ENCODE assay signal across 8 cellular contexts in the genomic region with DNA sequence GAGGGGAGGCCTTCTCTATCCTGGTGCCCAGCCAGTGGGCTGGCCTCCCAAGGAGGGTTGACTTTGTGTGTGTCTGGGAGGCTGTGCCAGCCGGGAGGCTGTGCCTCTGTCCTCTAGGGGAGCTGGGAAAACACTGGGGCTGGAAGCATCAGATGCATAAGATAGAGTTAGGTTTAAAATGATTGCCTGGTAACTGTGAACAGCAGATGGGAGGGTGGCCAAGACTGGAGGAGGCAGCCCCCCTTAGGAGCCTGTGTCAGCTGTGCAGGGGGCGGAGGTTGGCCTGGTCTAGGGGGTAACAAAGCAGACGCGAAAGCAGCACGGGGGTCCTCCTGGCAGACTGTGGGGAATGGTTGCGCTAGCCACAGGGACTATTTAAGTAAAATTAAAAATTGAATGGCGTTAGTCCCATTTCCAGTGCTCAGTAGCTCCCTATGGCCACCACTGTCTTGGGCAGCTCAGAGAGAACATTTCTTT. TPM values are rescaled to one million over a fixed set of nuclear protein-coding genes. Genes with fewer than 3 reads are reported as not detected.
A peak's percentile ranks its signal among the peaks of the same experiment; 100 is the strongest.
DNase-seq lines count a peak whose midpoint lies in the region; ATAC-seq, FAIRE-seq and TF ChIP-seq lines count a peak whose summit lies in the region.

No MANE protein-coding gene starts in this region.

- peaks cover 42% of the 10 kb centered on the region for H3K79me2 ChIP-seq in DND-41 (ENCODE audit: insufficient read depth, low read length)

- H3K4me2 ChIP-seq in DND-41 (ENCODE audit: insufficient read depth, low read length), result peak overlapping the region; percentile 88

- H3K27me3 Mint-ChIP-seq in chondrocyte (ENCODE audit: low read depth), result no peaks in the 10 kb centered on the region

- H3K36me3 Mint-ChIP-seq in chondrocyte (ENCODE audit: low read depth), result peaks cover 14% of the 10 kb centered on the region

- H3K4me1 ChIP-seq in DND-41 (ENCODE audit: insufficient read depth, low read length), result peaks cover 19% of the 10 kb centered on the region
- H3K4me1 ChIP-seq in muscle layer of colon (ENCODE audit: insufficient read depth, low read length), result peaks cover 8% of the 10 kb centered on the region

- H3K27ac Mint-ChIP-seq in chondrocyte (ENCODE audit: unreplicated experiment), result peak overlapping the region; percentile 37

- H3K36me3 ChIP-seq in DND-41 (ENCODE audit: insufficient read depth, low read length), result peaks cover 41% of the 10 kb centered on the region
- H3K36me3 ChIP-seq in muscle layer of colon (ENCODE audit: insufficient read depth, low read length), result peaks cover 14% of the 10 kb centered on the region

- H3K4me3 ChIP-seq in DND-41 (ENCODE audit: low read depth in 1 of 2, low read length in 2 of 2) (peak overlapping the region; percentile 69 to 78; a peak in 3 of 4 replicates), NB4 (ENCODE audit: low read depth, low read length) (peak overlapping the region; percentile 65), muscle layer of colon (ENCODE audit: low read depth in 1 of 2, low read length in 2 of 2) (peak overlapping the region; percentile 64 to 83)

- 0 out of 2 replicates have a peak overlapping the region, but pooled peaks have one; percentile 77 for H2AFZ ChIP-seq in DND-41 (ENCODE audit: low read depth, low read length)

- H3K4me1 Mint-ChIP-seq in chondrocyte (ENCODE audit: low read depth), result peaks cover 13% of the 10 kb centered on the region

- H3K9me3 ChIP-seq in DND-41 (ENCODE audit: insufficient read depth, low read length, severe bottlenecking) (peaks cover 13% of the 10 kb centered on the region), muscle layer of colon (ENCODE audit: low read length) (no peaks in the 10 kb centered on the region)

- TF ChIP-seq POLR2A in NB4 (IDR thresholded peaks at IDR 0.05; ENCODE audit: extremely low read depth, insufficient read length), result no peak

- no peak for DNase-seq in DND-41
- DNase-seq in NB4 (ENCODE audit: low read depth), result no peak
- DNase-seq in chondrocyte (ENCODE audit: low spot score), result no peak
- no peak for DNase-seq in activated CD4-positive, CD25-positive, alpha-beta regulatory T cell treated with anti-CD3 and anti-CD28 coated beads, Interleukin-2, amount 50 U/mL, for 72 hours
- no peak for DNase-seq in D721Med (ENCODE audit: insufficient read length, low spot score)

- H3K27me3 ChIP-seq in DND-41 (ENCODE audit: insufficient read depth, low read length, poor library complexity), result no peaks in the 10 kb centered on the region
- no peaks in the 10 kb centered on the region for H3K27me3 ChIP-seq in muscle layer of colon (ENCODE audit: control insufficient read depth in 1 of 2, insufficient read depth in 2 of 2, low read length in 2 of 2)

- H3K9me3 Mint-ChIP-seq in chondrocyte (ENCODE audit: low read depth), result peaks cover 3% of the 10 kb centered on the region

- TF ChIP-seq CTCF in DND-41 (IDR thresholded peaks at IDR 0.05; ENCODE audit: borderline replicate concordance, extremely low read depth, low read length, poor library complexity, severe bottlenecking) (no peak), NB4 (IDR thresholded peaks at IDR 0.05; ENCODE audit: low read depth, low read length) (no peak), chondrocyte (IDR thresholded peaks at IDR 0.05) (no peak), D721Med (IDR thresholded peaks at IDR 0.05; ENCODE audit: insufficient read depth, missing control alignments) (no peak)

- peaks cover 14% of the 10 kb centered on the region for H4K20me1 ChIP-seq in DND-41 (ENCODE audit: insufficient read depth, low read length)

- H3K4me3 Mint-ChIP-seq in chondrocyte (ENCODE audit: unreplicated experiment), result peak overlapping the region; percentile 76

- H3K9ac ChIP-seq in DND-41 (ENCODE audit: low read depth, low read length) (peak overlapping the region; percentile 99), muscle layer of colon (ENCODE audit: low read length) (peak overlapping the region; percentile 29)

- ATAC-seq in DND-41 (ENCODE audit: insufficient read depth, low read depth) (no peak), GM21529 (IDR thresholded peaks at IDR 0.05; ENCODE audit: unreplicated experiment) (no peak), HG03108 (IDR thresholded peaks at IDR 0.05; ENCODE audit: unreplicated experiment) (no peak)

- peak overlapping the region; percentile 36 for H3K27ac ChIP-seq in DND-41 (ENCODE audit: low read length)
- H3K27ac ChIP-seq in muscle layer of colon (ENCODE audit: low read depth, low read length), result peak overlapping the region; percentile 56

- FAIRE-seq in D721Med (lab: Jason Lieb, UNC), result no peak

RNA-seq across cellular contexts. Expression of a gene that starts 1.3 kb away (rescaled TPM):
- 13.8 to 25.2 TPM (median 16.3 TPM) in 3 replicates for total RNA-seq in chondrocyte

RNA-seq across cellular contexts. Expression of a gene that starts 16.6 kb away (rescaled TPM):
- total RNA-seq in chondrocyte, result 22.7 to 32.7 TPM (median 23.1 TPM) in 3 replicates

RNA-seq across cellular contexts. Expression of a gene that starts 31.3 kb away (rescaled TPM):
- total RNA-seq in chondrocyte, result 14.5 to 26.3 TPM (median 16.6 TPM) in 3 replicates
